Comparison of ENCODE assay signal across 1 cellular context in the genomic region with DNA sequence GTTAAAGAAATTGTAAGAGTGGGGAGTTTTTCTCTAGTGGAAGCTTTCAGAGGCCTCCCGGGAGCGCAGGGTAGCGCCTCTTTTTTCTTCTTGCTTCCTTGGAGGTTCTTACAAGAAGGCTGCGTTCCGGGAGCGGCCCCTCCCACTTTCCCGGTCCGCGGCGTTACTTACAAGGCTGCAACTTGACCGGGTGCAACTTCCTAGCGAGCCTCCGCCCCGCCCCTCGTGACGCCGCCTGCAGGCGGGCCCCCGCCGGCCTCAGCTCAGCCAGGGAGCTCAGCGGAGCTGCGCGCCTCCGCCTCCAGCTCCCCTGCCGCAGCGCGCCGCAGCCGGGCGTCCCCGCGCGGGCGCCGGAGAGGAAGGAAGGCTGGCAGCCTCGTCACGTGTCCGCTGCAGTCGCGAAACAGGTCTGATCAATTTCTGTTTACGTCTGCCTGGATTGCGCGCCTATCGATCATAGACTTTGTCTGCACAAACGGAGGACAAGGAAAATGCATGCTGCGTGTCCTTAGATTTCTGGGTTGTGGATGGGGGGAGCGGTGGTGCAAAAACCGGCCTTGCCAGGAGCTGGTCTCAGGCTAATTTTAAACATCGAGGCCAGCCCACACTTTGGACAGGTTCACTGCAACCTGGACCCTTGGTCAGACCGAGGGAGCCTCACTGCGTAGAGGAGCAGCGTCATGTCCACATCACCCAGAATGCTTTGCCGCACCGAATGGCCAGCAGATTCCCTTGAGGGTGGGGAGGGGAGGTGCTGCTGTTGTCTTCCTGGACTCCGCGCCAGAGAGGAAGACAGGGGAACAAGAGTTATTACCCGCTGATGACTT.
TF ChIP-seq lines count a peak whose summit lies in the region.

A gene with protein sequence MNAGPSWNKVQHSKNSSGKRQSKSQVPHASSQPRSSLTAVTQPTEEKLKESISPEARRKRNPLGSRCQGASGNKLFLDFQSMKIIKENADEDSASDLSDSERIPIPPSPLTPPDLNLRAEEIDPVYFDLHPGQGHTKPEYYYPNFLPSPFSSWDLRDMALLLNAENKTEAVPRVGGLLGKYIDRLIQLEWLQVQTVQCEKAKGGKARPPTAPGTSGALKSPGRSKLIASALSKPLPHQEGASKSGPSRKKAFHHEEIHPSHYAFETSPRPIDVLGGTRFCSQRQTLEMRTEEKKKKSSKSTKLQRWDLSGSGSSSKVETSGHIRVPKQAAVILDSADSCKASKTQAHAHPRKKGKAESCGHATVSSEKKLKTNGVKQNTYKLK (plus strand): TSS at position 261 of the 827 bp plus-strand sequence. CDS start 3,555 bp downstream, outside the sequence.
A gene with protein sequence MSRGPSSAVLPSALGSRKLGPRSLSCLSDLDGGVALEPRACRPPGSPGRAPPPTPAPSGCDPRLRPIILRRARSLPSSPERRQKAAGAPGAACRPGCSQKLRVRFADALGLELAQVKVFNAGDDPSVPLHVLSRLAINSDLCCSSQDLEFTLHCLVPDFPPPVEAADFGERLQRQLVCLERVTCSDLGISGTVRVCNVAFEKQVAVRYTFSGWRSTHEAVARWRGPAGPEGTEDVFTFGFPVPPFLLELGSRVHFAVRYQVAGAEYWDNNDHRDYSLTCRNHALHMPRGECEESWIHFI (minus strand): TSS at position 177 of the 827 bp plus-strand sequence. CDS start 374 bp downstream, outside the sequence.

TF ChIP-seq in HepG2, 621 proteins besides CTCF, POLR2A, EP300 and RAD21 (continued from another document and continues in another):
- TF ChIP-seq, protein P1, sequence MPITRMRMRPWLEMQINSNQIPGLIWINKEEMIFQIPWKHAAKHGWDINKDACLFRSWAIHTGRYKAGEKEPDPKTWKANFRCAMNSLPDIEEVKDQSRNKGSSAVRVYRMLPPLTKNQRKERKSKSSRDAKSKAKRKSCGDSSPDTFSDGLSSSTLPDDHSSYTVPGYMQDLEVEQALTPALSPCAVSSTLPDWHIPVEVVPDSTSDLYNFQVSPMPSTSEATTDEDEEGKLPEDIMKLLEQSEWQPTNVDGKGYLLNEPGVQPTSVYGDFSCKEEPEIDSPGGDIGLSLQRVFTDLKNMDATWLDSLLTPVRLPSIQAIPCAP (CRISPR knock-in tag; IDR thresholded peaks at IDR 0.05; ENCODE audit: low read depth), result peak; percentile 68; the same call in 1 of the 2 replicates
- TF ChIP-seq ZNF660 (CRISPR knock-in tag; IDR thresholded peaks at IDR 0.05; ENCODE audit: borderline replicate concordance, low read depth) (no peak), TCF7 (IDR thresholded peaks at IDR 0.05; ENCODE audit: low read depth) (no peak), ZNF251 (CRISPR knock-in tag; IDR thresholded peaks at IDR 0.05) (peak; percentile 97), SIN3B (IDR thresholded peaks at IDR 0.05; ENCODE audit: low read length) (no peak; the same call in 1 of the 2 replicates), GTF3A (CRISPR knock-in tag; conservative IDR thresholded peaks at IDR 0.05) (peak; percentile 94; the same call in 1 of the 2 replicates), HNRNPL (IDR thresholded peaks at IDR 0.05; ENCODE audit: low read depth, low read length) (peak; percentile 64; the same call in 1 of the 2 replicates), NR2F1 (CRISPR knock-in tag; IDR thresholded peaks at IDR 0.05) (peak in 1 of 2 experiments; percentile 5; a peak in 2 of 4 replicates), SPEN (CRISPR knock-in tag; IDR thresholded peaks at IDR 0.05; ENCODE audit: low read depth) (peak; percentile 90), SRSF4 (IDR thresholded peaks at IDR 0.05; ENCODE audit: low read depth, low read length, poor library complexity, severe bottlenecking) (no peak), ZNF879 (CRISPR knock-in tag; IDR thresholded peaks at IDR 0.05) (peak; percentile 39; the same call in 1 of the 2 replicates), PCBP1 (IDR thresholded peaks at IDR 0.05; ENCODE audit: borderline replicate concordance, low read depth, low read length) (0 out of 2 replicates have a peak, but pooled peaks have one; percentile 35), TMF1 (CRISPR knock-in tag; IDR thresholded peaks at IDR 0.05; ENCODE audit: low read depth) (no peak), SRF (IDR thresholded peaks at IDR 0.05; ENCODE audit: low read depth, low read length) (no peak), ZNF768 (CRISPR knock-in tag; IDR thresholded peaks at IDR 0.05) (peak; percentile 65), ZNF343 (CRISPR knock-in tag; IDR thresholded peaks at IDR 0.05) (no peak), PHF20 (CRISPR knock-in tag; IDR thresholded peaks at IDR 0.05) (peak; percentile 82), ZNF33A (CRISPR knock-in tag; IDR thresholded peaks at IDR 0.05; ENCODE audit: borderline replicate concordance) (peak; percentile 58; the same call in 1 of the 2 replicates), ZMYM3 (CRISPR knock-in tag; IDR thresholded peaks at IDR 0.05) (peak; percentile 80)
- TF ChIP-seq, protein P2, sequence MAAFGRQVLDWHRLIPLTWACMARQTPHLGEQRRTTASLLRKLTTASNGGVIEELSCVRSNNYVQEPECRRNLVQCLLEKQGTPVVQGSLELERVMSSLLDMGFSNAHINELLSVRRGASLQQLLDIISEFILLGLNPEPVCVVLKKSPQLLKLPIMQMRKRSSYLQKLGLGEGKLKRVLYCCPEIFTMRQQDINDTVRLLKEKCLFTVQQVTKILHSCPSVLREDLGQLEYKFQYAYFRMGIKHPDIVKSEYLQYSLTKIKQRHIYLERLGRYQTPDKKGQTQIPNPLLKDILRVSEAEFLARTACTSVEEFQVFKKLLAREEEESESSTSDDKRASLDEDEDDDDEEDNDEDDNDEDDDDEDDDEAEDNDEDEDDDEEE (CRISPR knock-in tag; IDR thresholded peaks at IDR 0.05), result peak; percentile 93
- TF ChIP-seq, protein P3, sequence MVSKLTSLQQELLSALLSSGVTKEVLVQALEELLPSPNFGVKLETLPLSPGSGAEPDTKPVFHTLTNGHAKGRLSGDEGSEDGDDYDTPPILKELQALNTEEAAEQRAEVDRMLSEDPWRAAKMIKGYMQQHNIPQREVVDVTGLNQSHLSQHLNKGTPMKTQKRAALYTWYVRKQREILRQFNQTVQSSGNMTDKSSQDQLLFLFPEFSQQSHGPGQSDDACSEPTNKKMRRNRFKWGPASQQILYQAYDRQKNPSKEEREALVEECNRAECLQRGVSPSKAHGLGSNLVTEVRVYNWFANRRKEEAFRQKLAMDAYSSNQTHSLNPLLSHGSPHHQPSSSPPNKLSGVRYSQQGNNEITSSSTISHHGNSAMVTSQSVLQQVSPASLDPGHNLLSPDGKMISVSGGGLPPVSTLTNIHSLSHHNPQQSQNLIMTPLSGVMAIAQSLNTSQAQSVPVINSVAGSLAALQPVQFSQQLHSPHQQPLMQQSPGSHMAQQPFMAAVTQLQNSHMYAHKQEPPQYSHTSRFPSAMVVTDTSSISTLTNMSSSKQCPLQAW (CRISPR knock-in tag; IDR thresholded peaks at IDR 0.05), result peak; percentile 85; the same call in 1 of the 2 replicates
- TF ChIP-seq, protein P4, sequence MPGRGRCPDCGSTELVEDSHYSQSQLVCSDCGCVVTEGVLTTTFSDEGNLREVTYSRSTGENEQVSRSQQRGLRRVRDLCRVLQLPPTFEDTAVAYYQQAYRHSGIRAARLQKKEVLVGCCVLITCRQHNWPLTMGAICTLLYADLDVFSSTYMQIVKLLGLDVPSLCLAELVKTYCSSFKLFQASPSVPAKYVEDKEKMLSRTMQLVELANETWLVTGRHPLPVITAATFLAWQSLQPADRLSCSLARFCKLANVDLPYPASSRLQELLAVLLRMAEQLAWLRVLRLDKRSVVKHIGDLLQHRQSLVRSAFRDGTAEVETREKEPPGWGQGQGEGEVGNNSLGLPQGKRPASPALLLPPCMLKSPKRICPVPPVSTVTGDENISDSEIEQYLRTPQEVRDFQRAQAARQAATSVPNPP (CRISPR knock-in tag; IDR thresholded peaks at IDR 0.05), result peak; percentile 90
- TF ChIP-seq, protein P5, sequence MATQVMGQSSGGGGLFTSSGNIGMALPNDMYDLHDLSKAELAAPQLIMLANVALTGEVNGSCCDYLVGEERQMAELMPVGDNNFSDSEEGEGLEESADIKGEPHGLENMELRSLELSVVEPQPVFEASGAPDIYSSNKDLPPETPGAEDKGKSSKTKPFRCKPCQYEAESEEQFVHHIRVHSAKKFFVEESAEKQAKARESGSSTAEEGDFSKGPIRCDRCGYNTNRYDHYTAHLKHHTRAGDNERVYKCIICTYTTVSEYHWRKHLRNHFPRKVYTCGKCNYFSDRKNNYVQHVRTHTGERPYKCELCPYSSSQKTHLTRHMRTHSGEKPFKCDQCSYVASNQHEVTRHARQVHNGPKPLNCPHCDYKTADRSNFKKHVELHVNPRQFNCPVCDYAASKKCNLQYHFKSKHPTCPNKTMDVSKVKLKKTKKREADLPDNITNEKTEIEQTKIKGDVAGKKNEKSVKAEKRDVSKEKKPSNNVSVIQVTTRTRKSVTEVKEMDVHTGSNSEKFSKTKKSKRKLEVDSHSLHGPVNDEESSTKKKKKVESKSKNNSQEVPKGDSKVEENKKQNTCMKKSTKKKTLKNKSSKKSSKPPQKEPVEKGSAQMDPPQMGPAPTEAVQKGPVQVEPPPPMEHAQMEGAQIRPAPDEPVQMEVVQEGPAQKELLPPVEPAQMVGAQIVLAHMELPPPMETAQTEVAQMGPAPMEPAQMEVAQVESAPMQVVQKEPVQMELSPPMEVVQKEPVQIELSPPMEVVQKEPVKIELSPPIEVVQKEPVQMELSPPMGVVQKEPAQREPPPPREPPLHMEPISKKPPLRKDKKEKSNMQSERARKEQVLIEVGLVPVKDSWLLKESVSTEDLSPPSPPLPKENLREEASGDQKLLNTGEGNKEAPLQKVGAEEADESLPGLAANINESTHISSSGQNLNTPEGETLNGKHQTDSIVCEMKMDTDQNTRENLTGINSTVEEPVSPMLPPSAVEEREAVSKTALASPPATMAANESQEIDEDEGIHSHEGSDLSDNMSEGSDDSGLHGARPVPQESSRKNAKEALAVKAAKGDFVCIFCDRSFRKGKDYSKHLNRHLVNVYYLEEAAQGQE (IDR thresholded peaks at IDR 0.05; ENCODE audit: borderline replicate concordance in 1 of 2, low read depth in 1 of 2, low read length in 2 of 2), result peak in 1 of 2 experiments; percentile 43; a peak in 1 of 4 replicates
- TF ChIP-seq, protein P6, sequence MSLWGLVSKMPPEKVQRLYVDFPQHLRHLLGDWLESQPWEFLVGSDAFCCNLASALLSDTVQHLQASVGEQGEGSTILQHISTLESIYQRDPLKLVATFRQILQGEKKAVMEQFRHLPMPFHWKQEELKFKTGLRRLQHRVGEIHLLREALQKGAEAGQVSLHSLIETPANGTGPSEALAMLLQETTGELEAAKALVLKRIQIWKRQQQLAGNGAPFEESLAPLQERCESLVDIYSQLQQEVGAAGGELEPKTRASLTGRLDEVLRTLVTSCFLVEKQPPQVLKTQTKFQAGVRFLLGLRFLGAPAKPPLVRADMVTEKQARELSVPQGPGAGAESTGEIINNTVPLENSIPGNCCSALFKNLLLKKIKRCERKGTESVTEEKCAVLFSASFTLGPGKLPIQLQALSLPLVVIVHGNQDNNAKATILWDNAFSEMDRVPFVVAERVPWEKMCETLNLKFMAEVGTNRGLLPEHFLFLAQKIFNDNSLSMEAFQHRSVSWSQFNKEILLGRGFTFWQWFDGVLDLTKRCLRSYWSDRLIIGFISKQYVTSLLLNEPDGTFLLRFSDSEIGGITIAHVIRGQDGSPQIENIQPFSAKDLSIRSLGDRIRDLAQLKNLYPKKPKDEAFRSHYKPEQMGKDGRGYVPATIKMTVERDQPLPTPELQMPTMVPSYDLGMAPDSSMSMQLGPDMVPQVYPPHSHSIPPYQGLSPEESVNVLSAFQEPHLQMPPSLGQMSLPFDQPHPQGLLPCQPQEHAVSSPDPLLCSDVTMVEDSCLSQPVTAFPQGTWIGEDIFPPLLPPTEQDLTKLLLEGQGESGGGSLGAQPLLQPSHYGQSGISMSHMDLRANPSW (CRISPR knock-in tag; IDR thresholded peaks at IDR 0.05; ENCODE audit: borderline replicate concordance), result peak; percentile 72
- TF ChIP-seq, protein P7, sequence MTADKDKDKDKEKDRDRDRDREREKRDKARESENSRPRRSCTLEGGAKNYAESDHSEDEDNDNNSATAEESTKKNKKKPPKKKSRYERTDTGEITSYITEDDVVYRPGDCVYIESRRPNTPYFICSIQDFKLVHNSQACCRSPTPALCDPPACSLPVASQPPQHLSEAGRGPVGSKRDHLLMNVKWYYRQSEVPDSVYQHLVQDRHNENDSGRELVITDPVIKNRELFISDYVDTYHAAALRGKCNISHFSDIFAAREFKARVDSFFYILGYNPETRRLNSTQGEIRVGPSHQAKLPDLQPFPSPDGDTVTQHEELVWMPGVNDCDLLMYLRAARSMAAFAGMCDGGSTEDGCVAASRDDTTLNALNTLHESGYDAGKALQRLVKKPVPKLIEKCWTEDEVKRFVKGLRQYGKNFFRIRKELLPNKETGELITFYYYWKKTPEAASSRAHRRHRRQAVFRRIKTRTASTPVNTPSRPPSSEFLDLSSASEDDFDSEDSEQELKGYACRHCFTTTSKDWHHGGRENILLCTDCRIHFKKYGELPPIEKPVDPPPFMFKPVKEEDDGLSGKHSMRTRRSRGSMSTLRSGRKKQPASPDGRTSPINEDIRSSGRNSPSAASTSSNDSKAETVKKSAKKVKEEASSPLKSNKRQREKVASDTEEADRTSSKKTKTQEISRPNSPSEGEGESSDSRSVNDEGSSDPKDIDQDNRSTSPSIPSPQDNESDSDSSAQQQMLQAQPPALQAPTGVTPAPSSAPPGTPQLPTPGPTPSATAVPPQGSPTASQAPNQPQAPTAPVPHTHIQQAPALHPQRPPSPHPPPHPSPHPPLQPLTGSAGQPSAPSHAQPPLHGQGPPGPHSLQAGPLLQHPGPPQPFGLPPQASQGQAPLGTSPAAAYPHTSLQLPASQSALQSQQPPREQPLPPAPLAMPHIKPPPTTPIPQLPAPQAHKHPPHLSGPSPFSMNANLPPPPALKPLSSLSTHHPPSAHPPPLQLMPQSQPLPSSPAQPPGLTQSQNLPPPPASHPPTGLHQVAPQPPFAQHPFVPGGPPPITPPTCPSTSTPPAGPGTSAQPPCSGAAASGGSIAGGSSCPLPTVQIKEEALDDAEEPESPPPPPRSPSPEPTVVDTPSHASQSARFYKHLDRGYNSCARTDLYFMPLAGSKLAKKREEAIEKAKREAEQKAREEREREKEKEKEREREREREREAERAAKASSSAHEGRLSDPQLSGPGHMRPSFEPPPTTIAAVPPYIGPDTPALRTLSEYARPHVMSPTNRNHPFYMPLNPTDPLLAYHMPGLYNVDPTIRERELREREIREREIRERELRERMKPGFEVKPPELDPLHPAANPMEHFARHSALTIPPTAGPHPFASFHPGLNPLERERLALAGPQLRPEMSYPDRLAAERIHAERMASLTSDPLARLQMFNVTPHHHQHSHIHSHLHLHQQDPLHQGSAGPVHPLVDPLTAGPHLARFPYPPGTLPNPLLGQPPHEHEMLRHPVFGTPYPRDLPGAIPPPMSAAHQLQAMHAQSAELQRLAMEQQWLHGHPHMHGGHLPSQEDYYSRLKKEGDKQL (CRISPR knock-in tag; IDR thresholded peaks at IDR 0.05; ENCODE audit: low read depth), result no peak
